Comparison of ENCODE assay signal across 16 cellular contexts in genomic region chr15:66072616-66073361, GRCh38.
A peak's percentile ranks its signal among the peaks of the same experiment; 100 is the strongest.
DNase-seq lines count a peak whose midpoint lies in the region; ATAC-seq, FAIRE-seq and TF ChIP-seq lines count a peak whose summit lies in the region.
"Had no signal": no experiment of that assay in that cellular context is flagged by ENCODE, and none has a peak within 500 bp of the region (broad histone marks: within the 10 kb centered on the region; RNA-seq: fewer than 3 reads in every experiment).

No MANE protein-coding gene starts in this region.

- no peaks in the 10 kb centered on the region for H4K20me1 ChIP-seq in GM12878 (ENCODE audit: control insufficient read depth, insufficient read depth)

- ATAC-seq in GM12878 (peak; percentile 60), HG02678 (IDR thresholded peaks at IDR 0.05; ENCODE audit: unreplicated experiment) (no peak), GM21381 (IDR thresholded peaks at IDR 0.05; ENCODE audit: unreplicated experiment) (no peak), GM18519 (IDR thresholded peaks at IDR 0.05; ENCODE audit: low FRiP score, unreplicated experiment) (no peak)
- ATAC-seq: right lobe of liver had no signal

- BruUV-seq in GM12878 (replicated peaks; lab: Mats Ljungman, UMichigan) = no TSS peak

- no peak overlapping the region for H3K9ac ChIP-seq in GM12878 (ENCODE audit: control insufficient read depth, insufficient read depth, low read length)

- CTCF ChIA-PET in GM12878 (lab: Yijun Ruan, JAX) = interaction anchor here (2.0 to 3.0 kb wide), 2 partner anchors 9 to 13 kb away, joined by 4 to 11 read pairs; no protein-coding TSS in a partner anchor

- TF ChIP-seq CTCF in GM12878 (IDR thresholded peaks at IDR 0.05 in 2 of 3, conservative IDR thresholded peaks at IDR 0.05 in 1 of 3; ENCODE audit: control insufficient read depth in 2 of 3, extremely low read depth in 1 of 3, insufficient read depth in 1 of 3, low read depth in 3 of 3, low read length in 3 of 3) = no peak

- TF ChIP-seq POLR2A in GM12878 (IDR thresholded peaks at IDR 0.05; ENCODE audit: low read depth, low read length) = no peak

- DNase-seq in Daoy (ENCODE audit: low read depth) = peak; percentile 41
- peak; percentile 6 for DNase-seq in HCEC 1CT
- no peak for DNase-seq in GM12878 (ENCODE audit: low read depth, low spot score)
- peak; percentile 3 for DNase-seq in myocyte (ENCODE audit: low read depth)
- no peak for DNase-seq in SIG-M5 treated with dmso at 0.1 percent for 504 hours (lab: John Stamatoyannopoulos, UW; ENCODE audit: unreplicated experiment)
- DNase-seq: activated CD4-positive, alpha-beta T cell treated with anti-CD3 and anti-CD28 coated beads, Interleukin-2, amount 10 ng/mL, durations not matched to agents 7 days and 5 days; NCI-H1048; NCI-H2081 treated with DMSO at 0.1 percent for 48 hours; NCI-H524 treated with DMSO at 0.1 percent for 48 hours; OCI-M1; stimulated activated CD4-positive, alpha-beta T cell treated with anti-CD3 and anti-CD28 coated beads, Interleukin-2, amount 100 ng/mL, for 48 hours had no signal

- H3K27me3 ChIP-seq in GM12878 (replicated peaks in 1 of 2; ENCODE audit: control insufficient read depth in 2 of 2, insufficient read depth in 2 of 2, low read length in 1 of 2) = no peaks in the 10 kb centered on the region
- H3K27me3 ChIP-seq: right lobe of liver had no signal

- POLR2A ChIA-PET in GM12878 (lab: Charles Lee) = no interaction called here

- H3K79me2 ChIP-seq in GM12878 (ENCODE audit: control insufficient read depth, insufficient read depth, low read length) = no peaks in the 10 kb centered on the region

- H3K4me2 ChIP-seq in GM12878 (ENCODE audit: control insufficient read depth, insufficient read depth) = no peak overlapping the region; the same call in 1 of the 2 replicates

- H3K4me1 ChIP-seq in GM12878 (ENCODE audit: control insufficient read depth, insufficient read depth, low read length) = no peaks in the 10 kb centered on the region
- H3K4me1 ChIP-seq: right lobe of liver had no signal

- in situ Hi-C loops in GM12878 (cut with MboI) = no loop called here

- TF ChIP-seq EP300 in GM12878 (IDR thresholded peaks at IDR 0.05; ENCODE audit: borderline replicate concordance in 1 of 2, control insufficient read depth in 1 of 2, low read depth in 2 of 2, low read length in 2 of 2) = no peak

- no peak overlapping the region for H3K27ac ChIP-seq in GM12878 (ENCODE audit: control insufficient read depth, insufficient read depth)
- H3K27ac ChIP-seq: right lobe of liver had no signal

- H3K4me3 ChIP-seq in GM12878 = no peak overlapping the region
- H3K4me3 ChIP-seq: lung, right lobe of liver had no signal

- no peak for FAIRE-seq in GM12878 (lab: Jason Lieb, UNC)

- RAD21 ChIA-PET in GM12878 (lab: Charles Lee; ENCODE audit: unreplicated experiment) = no interaction called here

- SMC1A ChIA-PET in GM12878 (lab: Charles Lee; ENCODE audit: uncharacterized antibody, unreplicated experiment) = no interaction called here

- no peaks in the 10 kb centered on the region for H3K36me3 ChIP-seq in GM12878 (ENCODE audit: control insufficient read depth in 2 of 2, insufficient read depth in 2 of 2, low read length in 1 of 2)
- H3K36me3 ChIP-seq: right lobe of liver had no signal

- H3K9me3 ChIP-seq in GM12878 (replicated peaks; ENCODE audit: control insufficient read depth, insufficient read depth, low read length) = no peaks in the 10 kb centered on the region
- H3K9me3 ChIP-seq: right lobe of liver had no signal

- TF ChIP-seq RAD21 in GM12878 (IDR thresholded peaks at IDR 0.05; ENCODE audit: insufficient read depth, low read depth, low read length) = no peak

- intact Hi-C loops in GM12878 (cut with micrococcal nuclease; ENCODE audit: unreplicated experiment) = no loop called here

- WGBS in GM12878 (ENCODE audit: insufficient coverage, insufficient replicate concordance, low lambda C conversion rate, missing lambda C conversion rate) = 22% methylated on average over 11 of the region's 11 CpGs

- H2AFZ ChIP-seq in GM12878 (ENCODE audit: control insufficient read depth, low read depth, low read length) = no peak overlapping the region

TF ChIP-seq in GM12878, 131 proteins besides CTCF, POLR2A, EP300 and RAD21:
- no peak for TF ChIP-seq CEBPB (IDR thresholded peaks at IDR 0.05; ENCODE audit: borderline replicate concordance in 1 of 2, low read depth in 2 of 2, low read length in 2 of 2)
- TF ChIP-seq IKZF2 (IDR thresholded peaks at IDR 0.05) = no peak
- TF ChIP-seq, protein P1, sequence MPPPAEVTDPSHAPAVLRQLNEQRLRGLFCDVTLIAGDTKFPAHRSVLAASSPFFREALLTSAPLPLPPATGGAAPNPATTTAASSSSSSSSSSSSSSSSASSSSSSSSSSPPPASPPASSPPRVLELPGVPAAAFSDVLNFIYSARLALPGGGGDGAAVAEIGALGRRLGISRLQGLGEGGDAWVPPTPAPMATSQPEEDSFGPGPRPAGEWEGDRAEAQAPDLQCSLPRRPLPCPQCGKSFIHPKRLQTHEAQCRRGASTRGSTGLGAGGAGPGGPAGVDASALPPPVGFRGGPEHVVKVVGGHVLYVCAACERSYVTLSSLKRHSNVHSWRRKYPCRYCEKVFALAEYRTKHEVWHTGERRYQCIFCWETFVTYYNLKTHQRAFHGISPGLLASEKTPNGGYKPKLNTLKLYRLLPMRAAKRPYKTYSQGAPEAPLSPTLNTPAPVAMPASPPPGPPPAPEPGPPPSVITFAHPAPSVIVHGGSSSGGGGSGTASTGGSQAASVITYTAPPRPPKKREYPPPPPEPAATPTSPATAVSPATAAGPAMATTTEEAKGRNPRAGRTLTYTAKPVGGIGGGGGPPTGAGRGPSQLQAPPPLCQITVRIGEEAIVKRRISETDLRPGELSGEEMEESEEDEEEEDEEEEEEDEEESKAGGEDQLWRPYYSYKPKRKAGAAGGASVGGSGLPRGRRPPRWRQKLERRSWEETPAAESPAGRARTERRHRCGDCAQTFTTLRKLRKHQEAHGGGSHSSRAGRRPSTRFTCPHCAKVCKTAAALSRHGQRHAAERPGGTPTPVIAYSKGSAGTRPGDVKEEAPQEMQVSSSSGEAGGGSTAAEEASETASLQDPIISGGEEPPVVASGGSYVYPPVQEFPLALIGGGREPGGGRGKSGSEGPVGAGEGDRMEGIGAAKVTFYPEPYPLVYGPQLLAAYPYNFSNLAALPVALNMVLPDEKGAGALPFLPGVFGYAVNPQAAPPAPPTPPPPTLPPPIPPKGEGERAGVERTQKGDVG (CRISPR knock-in tag; IDR thresholded peaks at IDR 0.05) = no peak
- TF ChIP-seq PAX8 (IDR thresholded peaks at IDR 0.05) = no peak
- no peak for TF ChIP-seq SREBF2 (IDR thresholded peaks at IDR 0.05; ENCODE audit: low read length)
- TF ChIP-seq DPF2 (IDR thresholded peaks at IDR 0.05) = no peak
- TF ChIP-seq, protein P2, sequence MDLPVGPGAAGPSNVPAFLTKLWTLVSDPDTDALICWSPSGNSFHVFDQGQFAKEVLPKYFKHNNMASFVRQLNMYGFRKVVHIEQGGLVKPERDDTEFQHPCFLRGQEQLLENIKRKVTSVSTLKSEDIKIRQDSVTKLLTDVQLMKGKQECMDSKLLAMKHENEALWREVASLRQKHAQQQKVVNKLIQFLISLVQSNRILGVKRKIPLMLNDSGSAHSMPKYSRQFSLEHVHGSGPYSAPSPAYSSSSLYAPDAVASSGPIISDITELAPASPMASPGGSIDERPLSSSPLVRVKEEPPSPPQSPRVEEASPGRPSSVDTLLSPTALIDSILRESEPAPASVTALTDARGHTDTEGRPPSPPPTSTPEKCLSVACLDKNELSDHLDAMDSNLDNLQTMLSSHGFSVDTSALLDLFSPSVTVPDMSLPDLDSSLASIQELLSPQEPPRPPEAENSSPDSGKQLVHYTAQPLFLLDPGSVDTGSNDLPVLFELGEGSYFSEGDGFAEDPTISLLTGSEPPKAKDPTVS (IDR thresholded peaks at IDR 0.05; ENCODE audit: low read depth, low read length) = no peak
- no peak for TF ChIP-seq ASH2L (IDR thresholded peaks at IDR 0.05; ENCODE audit: borderline replicate concordance, low read depth)

Comparison
In these comparisons a context has a peak if more than half of its experiments do, and no peak if none do; other contexts are left out.
1. DNase-seq: peak in Daoy (single experiment), HCEC 1CT (single experiment) and myocyte (single experiment); none in GM12878 (single experiment) and SIG-M5 treated with dmso at 0.1 percent for 504 hours (single experiment).